Comparison of ENCODE assay signal across 10 cellular contexts in genomic region chr14:61749264-61749663, GRCh38. TPM values are rescaled to one million over a fixed set of nuclear protein-coding genes. Genes with fewer than 3 reads are reported as not detected.
DNase-seq lines count a peak whose midpoint lies in the region; ATAC-seq, FAIRE-seq and TF ChIP-seq lines count a peak whose summit lies in the region.
"Had no signal": no experiment of that assay in that cellular context is flagged by ENCODE, and none has a peak within 500 bp of the region (broad histone marks: within the 10 kb centered on the region; RNA-seq: fewer than 3 reads in every experiment).

No MANE protein-coding gene starts in this region.

- H3K4me3 ChIP-seq in mesenchymal stem cell (ENCODE audit: insufficient read depth in 1 of 2, low read depth in 1 of 2, low read length in 2 of 2) = no peak overlapping the region
- H3K4me3 ChIP-seq: HAP-1 had no signal

- peak overlapping the region; percentile 58 for H3K27ac Mint-ChIP-seq in CD4-positive, alpha-beta T cell
- H3K27ac Mint-ChIP-seq in activated naive CD8-positive, alpha-beta T cell treated with anti-CD3 and anti-CD28 coated beads, Interleukin-2, amount 50 U/mL, for 24 hours = no peak overlapping the region

- H2BK15ac ChIP-seq in mesenchymal stem cell (ENCODE audit: low read depth, poor library complexity, severe bottlenecking) = no peak overlapping the region

- DNase-seq in CD4-positive, alpha-beta T cell = no peak
- DNase-seq in HTR-8/SVneo (ENCODE audit: insufficient read length, low spot score) (no peak), mesenchymal stem cell (no peak), omental fat pad (ENCODE audit: low spot score) (no peak), dedifferentiated amniotic fluid mesenchymal stem cell (ENCODE audit: extremely low spot score) (no peak)
- DNase-seq in activated naive CD8-positive, alpha-beta T cell treated with anti-CD3 and anti-CD28 coated beads, Interleukin-2, amount 50 U/mL, for 24 hours = no peak
- DNase-seq: aorta had no signal

- H3K4ac ChIP-seq in mesenchymal stem cell (ENCODE audit: low read depth in 1 of 2, low read length in 2 of 2) = no peak overlapping the region

- peaks cover 14% of the 10 kb centered on the region for H3K4me1 ChIP-seq in mesenchymal stem cell (ENCODE audit: control insufficient read depth, insufficient read depth, low read depth, low read length)

- peak overlapping the region; percentile 0 for H3K4me3 Mint-ChIP-seq in CD4-positive, alpha-beta T cell
- peak overlapping the region; percentile 93 for H3K4me3 Mint-ChIP-seq in activated naive CD8-positive, alpha-beta T cell treated with anti-CD3 and anti-CD28 coated beads, Interleukin-2, amount 50 U/mL, for 24 hours

- no peak for TF ChIP-seq CTCF in CD4-positive, alpha-beta T cell (IDR thresholded peaks at IDR 0.05)
- TF ChIP-seq CTCF in omental fat pad (IDR thresholded peaks at IDR 0.05) = no peak

- peaks cover 23 to 62% of the 10 kb centered on the region in 2 experiments for H3K36me3 ChIP-seq in mesenchymal stem cell (ENCODE audit: control insufficient read depth in 1 of 2, insufficient read depth in 2 of 2, low read depth in 1 of 2, low read length in 2 of 2)

- no peak overlapping the region for H3K23ac ChIP-seq in mesenchymal stem cell (ENCODE audit: low read length in 2 of 2)

- peaks cover 48% of the 10 kb centered on the region for H3K36me3 Mint-ChIP-seq in CD4-positive, alpha-beta T cell (ENCODE audit: low read depth)
- H3K36me3 Mint-ChIP-seq in activated naive CD8-positive, alpha-beta T cell treated with anti-CD3 and anti-CD28 coated beads, Interleukin-2, amount 50 U/mL, for 24 hours (ENCODE audit: low read depth) = peaks cover 56% of the 10 kb centered on the region

- no peak overlapping the region for H4K91ac ChIP-seq in mesenchymal stem cell (ENCODE audit: low read length)

- WGBS in mesenchymal stem cell = 59% methylated on average over 3 of the region's 3 CpGs

- peaks cover 4% of the 10 kb centered on the region for H3K79me1 ChIP-seq in mesenchymal stem cell (replicated peaks; ENCODE audit: low read length, poor library complexity, severe bottlenecking)

- H3K9me3 Mint-ChIP-seq in CD4-positive, alpha-beta T cell = no peaks in the 10 kb centered on the region
- H3K9me3 Mint-ChIP-seq in activated naive CD8-positive, alpha-beta T cell treated with anti-CD3 and anti-CD28 coated beads, Interleukin-2, amount 50 U/mL, for 24 hours = no peaks in the 10 kb centered on the region

- no peak overlapping the region for H2BK120ac ChIP-seq in mesenchymal stem cell (ENCODE audit: low read depth, low read length)

- no peak overlapping the region for H3K27ac ChIP-seq in CD4-positive, alpha-beta T cell (ENCODE audit: low read depth, low read length)
- peak overlapping the region; percentile 53 for H3K27ac ChIP-seq in mesenchymal stem cell (ENCODE audit: low read length, poor library complexity, severe bottlenecking)

- FAIRE-seq in HTR-8/SVneo (lab: Jason Lieb, UNC) = peak; percentile 100

- CTCF ChIA-PET in CD4-positive, alpha-beta T cell (lab: Charles Lee) = interaction anchor here (0.7 to 1.9 kb wide), 4 partner anchors 15 to 795 kb away, joined by 3 to 5 read pairs (median 4); no protein-coding TSS in a partner anchor

- peak overlapping the region; percentile 79 for H3K9ac ChIP-seq in mesenchymal stem cell (ENCODE audit: low read length)

- H3K27me3 Mint-ChIP-seq in CD4-positive, alpha-beta T cell = no peaks in the 10 kb centered on the region
- H3K27me3 Mint-ChIP-seq in activated naive CD8-positive, alpha-beta T cell treated with anti-CD3 and anti-CD28 coated beads, Interleukin-2, amount 50 U/mL, for 24 hours = no peaks in the 10 kb centered on the region

- no peak overlapping the region for H3K14ac ChIP-seq in mesenchymal stem cell (ENCODE audit: low read length in 2 of 2)

- no peaks in the 10 kb centered on the region for H3K27me3 ChIP-seq in CD4-positive, alpha-beta T cell (ENCODE audit: control insufficient read depth, insufficient read depth, low read length)
- H3K27me3 ChIP-seq in mesenchymal stem cell (ENCODE audit: control insufficient read depth in 1 of 2, insufficient read depth in 1 of 2, low read length in 2 of 2) = no peaks in the 10 kb centered on the region

- no peak overlapping the region for H4K8ac ChIP-seq in mesenchymal stem cell (ENCODE audit: low read length)

- H3K4me2 ChIP-seq in mesenchymal stem cell (ENCODE audit: low read length, poor library complexity, severe bottlenecking) = no peak overlapping the region

- no peak overlapping the region for H2AK5ac ChIP-seq in mesenchymal stem cell (ENCODE audit: low read length, severe bottlenecking)

- H2BK12ac ChIP-seq in mesenchymal stem cell (ENCODE audit: low read length in 2 of 2) = no peak overlapping the region

- H3K4me1 Mint-ChIP-seq in CD4-positive, alpha-beta T cell (ENCODE audit: low read depth) = peaks cover 4% of the 10 kb centered on the region
- peaks cover 46% of the 10 kb centered on the region for H3K4me1 Mint-ChIP-seq in activated naive CD8-positive, alpha-beta T cell treated with anti-CD3 and anti-CD28 coated beads, Interleukin-2, amount 50 U/mL, for 24 hours

- no peak overlapping the region for H2BK5ac ChIP-seq in mesenchymal stem cell (ENCODE audit: low read depth, low read length, poor library complexity, severe bottlenecking)

- no peak overlapping the region for H2AFZ ChIP-seq in mesenchymal stem cell (ENCODE audit: low read depth, low read length)

- intact Hi-C loops in CD4-positive, alpha-beta T cell (cut with DNase I, micrococcal nuclease) = no loop called here

- ATAC-seq in CD4-positive, alpha-beta T cell (ENCODE audit: poor library complexity) = no peak
- no peak for ATAC-seq in activated naive CD8-positive, alpha-beta T cell treated with anti-CD3 and anti-CD28 coated beads, Interleukin-2, amount 50 U/mL, for 24 hours
- no peak for ATAC-seq in omental fat pad (ENCODE audit: low FRiP score)
- ATAC-seq in HG02763 (IDR thresholded peaks at IDR 0.05; ENCODE audit: unreplicated experiment) = no peak
- no peak for ATAC-seq in HG03342 (IDR thresholded peaks at IDR 0.05; ENCODE audit: unreplicated experiment)

- no peaks in the 10 kb centered on the region for H3K9me3 ChIP-seq in CD4-positive, alpha-beta T cell (ENCODE audit: control insufficient read depth, low read length)
- no peaks in the 10 kb centered on the region for H3K9me3 ChIP-seq in mesenchymal stem cell (ENCODE audit: control insufficient read depth, low read length)
- H3K9me3 ChIP-seq: HAP-1 had no signal

- POLR2A ChIA-PET in CD4-positive, alpha-beta T cell (lab: Charles Lee) = interaction anchor here (1.7 to 7.1 kb wide), 2 partner anchors 13 to 43 kb away, joined by 3 to 37 read pairs; partner anchors contain the start of gene SNAPC1

- H3K18ac ChIP-seq in mesenchymal stem cell (ENCODE audit: low read depth in 1 of 2, low read length in 2 of 2) = no peak overlapping the region

RNA-seq across cellular contexts. Expression of gene SNAPC1, which starts 13.0 kb away (rescaled TPM):
- 1 to 10 TPM; 4.8 to 5.0 TPM for total RNA-seq in CD4-positive, alpha-beta T cell
- polyA plus RNA-seq in mesenchymal stem cell (2013, experiment 1 of 2) = 9.9 TPM
- 10.2 TPM for polyA plus RNA-seq in mesenchymal stem cell (2013, experiment 2 of 2)
- total RNA-seq in omental fat pad = 10 to 100 TPM in 2 of 4 donors, 1 to 10 TPM in 2; 4.9 to 11.9 (median 8.7) TPM

RNA-seq across cellular contexts. Expression of gene HIF1A, which starts 54.0 kb away (rescaled TPM):
- 100 to 1,000 TPM; 350 to 369 TPM for total RNA-seq in CD4-positive, alpha-beta T cell
- polyA plus RNA-seq in mesenchymal stem cell (2013, experiment 1 of 2) = 346 TPM
- polyA plus RNA-seq in mesenchymal stem cell (2013, experiment 2 of 2) = 339 TPM
- 100 to 1,000 TPM in 3 of 4 donors, 10 to 100 TPM in 1; 95.2 to 550 (median 159) TPM for total RNA-seq in omental fat pad
